10 cellular contexts compared by ENCODE assay signal in the genomic region with DNA sequence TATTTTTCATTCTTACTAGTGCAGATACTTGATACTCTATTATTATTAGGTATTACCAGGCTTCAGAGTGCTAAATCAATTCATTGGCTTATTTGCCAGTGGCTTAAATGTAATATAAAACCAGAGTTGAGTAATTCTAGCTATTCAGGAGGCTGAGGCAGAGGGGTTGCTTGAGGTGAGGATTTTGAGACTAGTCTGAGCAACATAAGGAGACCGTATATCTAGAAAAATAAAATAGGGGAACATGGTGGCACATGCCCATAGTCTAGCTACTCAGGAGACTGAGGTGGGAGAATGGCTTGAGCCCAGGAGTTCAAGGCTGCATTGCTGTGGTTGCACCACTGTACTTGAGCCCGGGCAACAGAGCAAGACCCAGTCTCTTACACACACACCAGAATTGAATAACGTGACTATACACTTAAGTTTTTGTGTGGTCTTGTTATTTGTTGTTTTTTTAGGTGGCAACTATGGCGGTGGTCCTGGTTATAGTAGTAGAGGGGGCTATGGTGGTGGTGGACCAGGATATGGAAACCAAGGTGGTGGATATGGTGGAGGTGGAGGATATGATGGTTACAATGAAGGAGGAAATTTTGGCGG. TPM values are rescaled to one million over a fixed set of nuclear protein-coding genes. Genes with fewer than 3 reads are reported as not detected.
DNase-seq lines count a peak whose midpoint lies in the region; ATAC-seq and TF ChIP-seq lines count a peak whose summit lies in the region.
"Had no signal": no experiment of that assay in that cellular context is flagged by ENCODE, and none has a peak within 500 bp of the region (broad histone marks: within the 10 kb centered on the region; RNA-seq: fewer than 3 reads in every experiment).

No MANE protein-coding gene starts in this region.

- TF ChIP-seq POLR2A in NB4 (IDR thresholded peaks at IDR 0.05; ENCODE audit: extremely low read depth, insufficient read length) (no peak), gastrocnemius medialis (IDR thresholded peaks at IDR 0.05) (no peak)

- DNase-seq in activated T-cell treated with anti-CD3 and anti-CD28 coated beads, Interleukin-2, amount 50 U/mL, for 4 hours, result no peak
- DNase-seq in activated T-cell treated with anti-CD3 and anti-CD28 coated beads for 4 hours, result no peak
- DNase-seq in NB4 (ENCODE audit: low read depth), result no peak
- DNase-seq in effector memory CD4-positive, alpha-beta T cell, result no peak
- no peak for DNase-seq in gastrocnemius medialis
- DNase-seq in cortex of kidney (lab: John Stamatoyannopoulos, UW), result no peak
- no peak for DNase-seq in SIG-M5 treated with dmso at 0.1 percent for 504 hours (lab: John Stamatoyannopoulos, UW; ENCODE audit: unreplicated experiment)
- DNase-seq in SW 1271 (lab: John Stamatoyannopoulos, UW), result no peak
- DNase-seq: DMS153, NCI-H1105 treated with DMSO at 0.1 percent for 48 hours had no signal

- H3K4me1 Mint-ChIP-seq in activated T-cell treated with anti-CD3 and anti-CD28 coated beads, Interleukin-2, amount 50 U/mL, for 4 hours (ENCODE audit: low read depth), result peaks cover 61% of the 10 kb centered on the region

- in situ Hi-C loops in gastrocnemius medialis (cut with MboI; ENCODE audit: low sequenced_read_pairs in 4 of 4), result loop anchor here in 1 of 4 donors (10.0 kb wide), 1 partner anchor 47 kb away; the partner anchor contains the start of gene NFE2L2

- H3K9me3 ChIP-seq in effector memory CD4-positive, alpha-beta T cell (ENCODE audit: control insufficient read depth, low read length), result no peaks in the 10 kb centered on the region
- no peaks in the 10 kb centered on the region for H3K9me3 ChIP-seq in gastrocnemius medialis

- no peaks in the 10 kb centered on the region for H3K27me3 ChIP-seq in effector memory CD4-positive, alpha-beta T cell (replicated peaks; ENCODE audit: control insufficient read depth, insufficient read depth, low read length, poor library complexity, severe bottlenecking)
- H3K27me3 ChIP-seq in gastrocnemius medialis, result no peaks in the 10 kb centered on the region

- H3K36me3 ChIP-seq in effector memory CD4-positive, alpha-beta T cell (ENCODE audit: control insufficient read depth, insufficient read depth, low read length), result peaks cover 59% of the 10 kb centered on the region
- peaks cover 8 to 58% of the 10 kb centered on the region in 2 donors for H3K36me3 ChIP-seq in gastrocnemius medialis

- peak overlapping the region; percentile 5 for H3K27ac ChIP-seq in effector memory CD4-positive, alpha-beta T cell (ENCODE audit: insufficient read depth, low read length, poor library complexity, severe bottlenecking)
- peak overlapping the region in 3 of 4 donors; percentile 6 to 95 (median 24) for H3K27ac ChIP-seq in gastrocnemius medialis

- intact Hi-C loops in gastrocnemius medialis (cut with DNase I; ENCODE audit: low total_unique reads), result no loop called here

- peaks cover 12% of the 10 kb centered on the region for H3K4me1 ChIP-seq in effector memory CD4-positive, alpha-beta T cell (ENCODE audit: control insufficient read depth, insufficient read depth, low read length, poor library complexity, severe bottlenecking)
- H3K4me1 ChIP-seq in gastrocnemius medialis, result peaks cover 47 to 55% of the 10 kb centered on the region in 2 donors

- no peaks in the 10 kb centered on the region for H3K9me3 Mint-ChIP-seq in activated T-cell treated with anti-CD3 and anti-CD28 coated beads, Interleukin-2, amount 50 U/mL, for 4 hours

- peaks cover 71% of the 10 kb centered on the region for H3K36me3 Mint-ChIP-seq in activated T-cell treated with anti-CD3 and anti-CD28 coated beads, Interleukin-2, amount 50 U/mL, for 4 hours (ENCODE audit: insufficient read depth)

- H3K27me3 Mint-ChIP-seq in activated T-cell treated with anti-CD3 and anti-CD28 coated beads, Interleukin-2, amount 50 U/mL, for 4 hours (ENCODE audit: low read depth), result no peaks in the 10 kb centered on the region

- no peak for TF ChIP-seq CTCF in NB4 (IDR thresholded peaks at IDR 0.05; ENCODE audit: low read depth, low read length)
- no peak for TF ChIP-seq CTCF in gastrocnemius medialis (IDR thresholded peaks at IDR 0.05 in 4 of 5, conservative IDR thresholded peaks at IDR 0.05 in 1 of 5)

- H3K4me3 ChIP-seq in NB4 (ENCODE audit: low read depth, low read length) (peak overlapping the region; percentile 57), gastrocnemius medialis (no peak overlapping the region)
- no peak overlapping the region for H3K4me3 ChIP-seq in effector memory CD4-positive, alpha-beta T cell (ENCODE audit: insufficient read depth, low read depth, low read length, poor library complexity, severe bottlenecking)

- no peak for ATAC-seq in activated T-cell treated with anti-CD3 and anti-CD28 coated beads, Interleukin-2, amount 50 U/mL, for 4 hours
- no peak for ATAC-seq in gastrocnemius medialis

- H3K4me3 Mint-ChIP-seq in activated T-cell treated with anti-CD3 and anti-CD28 coated beads, Interleukin-2, amount 50 U/mL, for 4 hours, result peak overlapping the region; percentile 26

RNA-seq across cellular contexts. Expression of gene HNRNPA3, which starts 4.8 kb away (rescaled TPM):
- total RNA-seq in activated T-cell treated with anti-CD3 and anti-CD28 coated beads, Interleukin-2, amount 50 U/mL, for 4 hours, result 100 to 1,000 TPM; 292 to 332 (median 316) TPM
- total RNA-seq in gastrocnemius medialis, result 10 to 100 TPM; 16.1 to 32.2 (median 22.4) TPM

RNA-seq across cellular contexts. Expression of gene NFE2L2, which starts 47.2 kb away (rescaled TPM):
- total RNA-seq in activated T-cell treated with anti-CD3 and anti-CD28 coated beads, Interleukin-2, amount 50 U/mL, for 4 hours, result 10 to 100 TPM; 58.5 to 62.4 (median 60.5) TPM
- total RNA-seq in gastrocnemius medialis, result 10 to 100 TPM; 33.0 to 93.3 (median 59.1) TPM

Comparison
In these comparisons a context has a peak if more than half of its experiments do, and no peak if none do; other contexts are left out.
1. RNA of gene HNRNPA3, which starts 4.8 kb away (total RNA-seq): 292 to 332 TPM in activated T-cell treated with anti-CD3 and anti-CD28 coated beads, Interleukin-2, amount 50 U/mL, for 4 hours; 16.1 to 32.2 TPM in gastrocnemius medialis; every median in the first group is over 4 times any median in the second.